Comparison of ENCODE assay signal across 26 cellular contexts in the genomic region with DNA sequence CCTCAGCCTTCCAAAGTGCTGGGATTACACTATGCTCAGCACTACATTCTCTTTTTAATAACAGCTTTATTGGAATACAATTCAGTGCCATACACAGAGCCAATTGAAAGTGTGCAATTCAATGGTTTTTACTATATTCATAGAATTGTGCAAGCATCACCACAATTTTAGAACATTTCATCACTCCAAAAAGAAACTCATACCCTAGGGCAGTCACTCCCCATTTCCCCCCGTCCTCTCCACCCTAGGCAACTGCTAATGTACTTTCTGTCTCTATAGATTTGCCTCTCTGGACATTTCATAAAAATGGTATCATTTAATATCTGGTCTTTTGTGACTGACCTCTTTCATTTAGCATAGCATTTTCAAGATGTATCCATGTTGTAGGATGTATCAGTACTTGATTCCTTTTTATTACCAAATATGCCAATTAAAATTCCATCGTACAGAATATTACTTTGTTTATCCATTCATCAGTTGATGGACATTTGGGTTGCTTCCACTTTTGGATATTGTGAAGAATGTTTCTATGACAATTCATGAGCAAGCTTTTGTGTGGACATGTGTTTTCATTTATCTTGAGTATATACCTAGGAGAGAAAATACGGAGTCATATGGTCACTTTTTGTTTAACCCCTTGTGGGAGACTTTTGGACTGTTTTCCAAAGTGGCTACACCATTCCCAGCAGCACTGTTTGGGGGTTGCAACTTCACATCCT. TPM values are rescaled to one million over a fixed set of nuclear protein-coding genes. Genes with fewer than 3 reads are reported as not detected.
DNase-seq lines count a peak whose midpoint lies in the region; ATAC-seq and TF ChIP-seq lines count a peak whose summit lies in the region.
"Had no signal": no experiment of that assay in that cellular context is flagged by ENCODE, and none has a peak within 500 bp of the region (broad histone marks: within the 10 kb centered on the region; RNA-seq: fewer than 3 reads in every experiment).

No MANE protein-coding gene starts in this region.

- H3K9ac ChIP-seq in mesenchymal stem cell (ENCODE audit: low read length): peak overlapping the region; percentile 26

- no peak overlapping the region for H3K18ac ChIP-seq in mesenchymal stem cell (ENCODE audit: low read depth in 1 of 2, low read length in 2 of 2)

- TF ChIP-seq CTCF in astrocyte of the spinal cord (IDR thresholded peaks at IDR 0.05; ENCODE audit: low read depth, low read length) (no peak), heart right ventricle (IDR thresholded peaks at IDR 0.05) (no peak)

- WGBS in mesenchymal stem cell: 60% methylated on average over 2 of the region's 3 CpGs
- 63 to 69% methylated on average over 3 of the region's 3 CpGs for WGBS in heart right ventricle, 2 donors

- H3K79me1 ChIP-seq in mesenchymal stem cell (replicated peaks; ENCODE audit: low read length, poor library complexity, severe bottlenecking): no peaks in the 10 kb centered on the region

- no peak overlapping the region for H2BK15ac ChIP-seq in mesenchymal stem cell (ENCODE audit: low read depth, poor library complexity, severe bottlenecking)

- no peak overlapping the region for H3K23ac ChIP-seq in mesenchymal stem cell (ENCODE audit: low read length in 2 of 2)

- no peak overlapping the region for H3K4me2 ChIP-seq in mesenchymal stem cell (ENCODE audit: low read length, poor library complexity, severe bottlenecking)

- H2BK12ac ChIP-seq in mesenchymal stem cell (ENCODE audit: low read length in 2 of 2): no peak overlapping the region

- no peak overlapping the region for H3K4ac ChIP-seq in mesenchymal stem cell (ENCODE audit: low read depth in 1 of 2, low read length in 2 of 2)

- H3K9me3 ChIP-seq in mesenchymal stem cell (ENCODE audit: control insufficient read depth, low read length) (no peaks in the 10 kb centered on the region), heart right ventricle (no peaks in the 10 kb centered on the region)
- H3K9me3 ChIP-seq: ascending aorta, MG63, thoracic aorta had no signal

- DNase-seq in EL: peak; percentile 8
- DNase-seq in MV-4-11 (lab: John Stamatoyannopoulos, UW): peak; percentile 79
- peak; percentile 9 for DNase-seq in astrocyte of the spinal cord (ENCODE audit: low read depth, low spot score)
- DNase-seq in mesenchymal stem cell: no peak
- no peak for DNase-seq in left colon
- DNase-seq in heart right ventricle: no peak
- DNase-seq: activated B cell treated with CpG ODN at 0.5 μM for 24 hours; activated CD4-positive, alpha-beta T cell treated with anti-CD3 and anti-CD28 coated beads, Interleukin-2, amount 50 U/mL, for 48 hours; activated CD8-positive, alpha-beta memory T cell treated with anti-CD3 and anti-CD28 coated beads, Interleukin-2, amount 50 U/mL, for 4 hours; CD4-positive, CD25-positive, alpha-beta regulatory T cell; effector CD4-positive, alpha-beta T cell; left ventricle myocardium superior; MG63; natural killer cell; NCI-H510A treated with DMSO at 0.1 percent for 48 hours; retina; stimulated activated CD4-positive, alpha-beta T cell treated with anti-CD3 and anti-CD28 coated beads, Interleukin-4, amount 100 ng/mL, for 1 hour; SW 1271; T1000 had no signal

- no peak overlapping the region for H4K91ac ChIP-seq in mesenchymal stem cell (ENCODE audit: low read length)

- H3K36me3 ChIP-seq in mesenchymal stem cell (ENCODE audit: control insufficient read depth in 1 of 2, insufficient read depth in 2 of 2, low read depth in 1 of 2, low read length in 2 of 2): no peaks in the 10 kb centered on the region
- H3K36me3 ChIP-seq in heart right ventricle: no peaks in the 10 kb centered on the region
- H3K36me3 ChIP-seq: ascending aorta, MG63, thoracic aorta had no signal

- intact Hi-C loops in left colon (cut with DNase I, micrococcal nuclease) (no loop called here), heart right ventricle (cut with DNase I) (loop anchor here in 5 of 10 donors (2.0 to 10.0 kb wide), 3 partner anchors 37 to 77 kb away; a partner anchor contains a TSS)

- H2AFZ ChIP-seq in mesenchymal stem cell (ENCODE audit: low read depth, low read length): no peak overlapping the region

- peaks cover 5% of the 10 kb centered on the region for H3K4me1 ChIP-seq in mesenchymal stem cell (ENCODE audit: control insufficient read depth, insufficient read depth, low read depth, low read length)
- peaks cover 5 to 23% (median 11%) of the 10 kb centered on the region in 9 donors for H3K4me1 ChIP-seq in heart right ventricle

- in situ Hi-C loops in astrocyte of the spinal cord (cut with HindIII; ENCODE audit: low sequenced_read_pairs): no loop called here

- H3K27ac ChIP-seq in mesenchymal stem cell (ENCODE audit: low read length, poor library complexity, severe bottlenecking) (no peak overlapping the region), heart right ventricle (no peak overlapping the region)
- H3K27ac ChIP-seq: ascending aorta, thoracic aorta had no signal

- ATAC-seq in GM21515 (IDR thresholded peaks at IDR 0.05; ENCODE audit: unreplicated experiment) (no peak), left colon (no peak), GM18498 (IDR thresholded peaks at IDR 0.05; ENCODE audit: unreplicated experiment) (no peak), heart right ventricle (no peak)
- ATAC-seq: activated naive CD4-positive, alpha-beta T cell treated with anti-CD3 and anti-CD28 coated beads, Interleukin-2, amount 50 U/mL, for 72 hours; activated T-helper 17 cell treated with anti-CD3 and anti-CD28 coated beads, Interleukin-2, amount 50 U/mL, for 72 hours; left ventricle myocardium superior; natural killer cell; stimulated activated memory B cell treated with anti-CD40 and anti-IgM and Interleukin-4, amounts not matched to agents 10 μg/mL and 1 μg/mL and 100 μg/mL, for 72 hours had no signal

- no peak overlapping the region for H2BK5ac ChIP-seq in mesenchymal stem cell (ENCODE audit: low read depth, low read length, poor library complexity, severe bottlenecking)

- H4K8ac ChIP-seq in mesenchymal stem cell (ENCODE audit: low read length): no peak overlapping the region

- no peak overlapping the region for H2BK120ac ChIP-seq in mesenchymal stem cell (ENCODE audit: low read depth, low read length)

- no peak overlapping the region for H2AK5ac ChIP-seq in mesenchymal stem cell (ENCODE audit: low read length, severe bottlenecking)

- no peak overlapping the region for H3K14ac ChIP-seq in mesenchymal stem cell (ENCODE audit: low read length in 2 of 2)

- no peaks in the 10 kb centered on the region for H3K27me3 ChIP-seq in mesenchymal stem cell (ENCODE audit: control insufficient read depth in 1 of 2, insufficient read depth in 1 of 2, low read length in 2 of 2)
- H3K27me3 ChIP-seq in heart right ventricle: no peaks in the 10 kb centered on the region
- H3K27me3 ChIP-seq: ascending aorta, MG63 had no signal

- no peak overlapping the region for H3K4me3 ChIP-seq in astrocyte of the spinal cord (ENCODE audit: low read depth, low read length)
- H3K4me3 ChIP-seq in mesenchymal stem cell (ENCODE audit: insufficient read depth in 1 of 2, low read depth in 1 of 2, low read length in 2 of 2): peak overlapping the region in 1 of 2 experiments; percentile 49
- H3K4me3 ChIP-seq in heart right ventricle: no peak overlapping the region
- H3K4me3 ChIP-seq: ascending aorta, MG63, thoracic aorta had no signal

RNA-seq across cellular contexts. Expression of a gene that starts 6.3 kb away (rescaled TPM):
- polyA plus RNA-seq in mesenchymal stem cell (2013, experiment 1 of 2): 48.5 TPM
- polyA plus RNA-seq in mesenchymal stem cell (2013, experiment 2 of 2): 47.3 TPM
- total RNA-seq in left colon (100 to 1,000 TPM in 1 of 2 donors, 10 to 100 TPM in 1; 77.5 to 115 TPM), heart right ventricle (10 to 100 TPM; 35.8 to 51.6 (median 43.5) TPM)
- polyA plus RNA-seq in heart right ventricle: 10 to 100 TPM; 15.9 to 33.2 TPM

Comparison
In these comparisons a context has a peak if more than half of its experiments do, and no peak if none do; other contexts are left out.
1. DNase-seq: peak in EL (single experiment), MV-4-11 (single experiment) and astrocyte of the spinal cord (single experiment); none in mesenchymal stem cell (single experiment), left colon (0 of 2) and heart right ventricle (0 of 2).